ENCODE assay signal across 1 cellular context in the genomic region with DNA sequence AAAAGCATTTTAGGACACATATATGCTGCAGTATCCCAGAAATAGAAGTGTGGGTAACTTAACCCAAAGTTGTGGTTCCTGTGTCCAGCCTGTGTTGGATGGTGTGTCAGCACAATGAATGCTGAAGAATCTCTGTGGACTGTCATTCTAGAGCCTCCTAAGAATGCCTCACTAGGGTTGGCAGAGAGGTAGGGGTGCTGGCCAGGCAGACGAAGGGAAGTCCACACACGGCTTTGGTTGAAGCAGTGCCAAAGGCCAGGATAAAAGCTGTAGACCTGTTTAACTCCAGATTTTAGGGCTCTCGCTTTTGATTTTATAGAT.
TF ChIP-seq lines count a peak whose summit lies in the region.

No MANE protein-coding gene starts in this region.

TF ChIP-seq in WTC11, 78 proteins besides CTCF, POLR2A, EP300 and RAD21:
- TF ChIP-seq RORB (CRISPR knock-in tag; IDR thresholded peaks at IDR 0.05) (no peak), TP53 (CRISPR knock-in tag; IDR thresholded peaks at IDR 0.05) (no peak), NFE2L1 (CRISPR knock-in tag; IDR thresholded peaks at IDR 0.05) (no peak), SMAD3 (CRISPR knock-in tag; IDR thresholded peaks at IDR 0.05; ENCODE audit: borderline replicate concordance) (no peak), CREM (CRISPR knock-in tag; IDR thresholded peaks at IDR 0.05) (no peak), ZNF138 (CRISPR knock-in tag; conservative IDR thresholded peaks at IDR 0.05) (no peak), NR2C2 (CRISPR knock-in tag; IDR thresholded peaks at IDR 0.05) (no peak), RELA (CRISPR knock-in tag; IDR thresholded peaks at IDR 0.05; ENCODE audit: borderline replicate concordance) (no peak), MYBL2 (CRISPR knock-in tag; IDR thresholded peaks at IDR 0.05) (no peak), HMGA2 (CRISPR knock-in tag; IDR thresholded peaks at IDR 0.05) (no peak), NFYB (CRISPR knock-in tag; conservative IDR thresholded peaks at IDR 0.05; ENCODE audit: low read depth) (no peak), IRF2 (CRISPR knock-in tag; IDR thresholded peaks at IDR 0.05; ENCODE audit: borderline replicate concordance, low read depth) (no peak), NR3C1 (CRISPR knock-in tag; conservative IDR thresholded peaks at IDR 0.05; ENCODE audit: low read depth) (no peak), TEAD1 (CRISPR knock-in tag; IDR thresholded peaks at IDR 0.05) (no peak)
- TF ChIP-seq, protein P1, sequence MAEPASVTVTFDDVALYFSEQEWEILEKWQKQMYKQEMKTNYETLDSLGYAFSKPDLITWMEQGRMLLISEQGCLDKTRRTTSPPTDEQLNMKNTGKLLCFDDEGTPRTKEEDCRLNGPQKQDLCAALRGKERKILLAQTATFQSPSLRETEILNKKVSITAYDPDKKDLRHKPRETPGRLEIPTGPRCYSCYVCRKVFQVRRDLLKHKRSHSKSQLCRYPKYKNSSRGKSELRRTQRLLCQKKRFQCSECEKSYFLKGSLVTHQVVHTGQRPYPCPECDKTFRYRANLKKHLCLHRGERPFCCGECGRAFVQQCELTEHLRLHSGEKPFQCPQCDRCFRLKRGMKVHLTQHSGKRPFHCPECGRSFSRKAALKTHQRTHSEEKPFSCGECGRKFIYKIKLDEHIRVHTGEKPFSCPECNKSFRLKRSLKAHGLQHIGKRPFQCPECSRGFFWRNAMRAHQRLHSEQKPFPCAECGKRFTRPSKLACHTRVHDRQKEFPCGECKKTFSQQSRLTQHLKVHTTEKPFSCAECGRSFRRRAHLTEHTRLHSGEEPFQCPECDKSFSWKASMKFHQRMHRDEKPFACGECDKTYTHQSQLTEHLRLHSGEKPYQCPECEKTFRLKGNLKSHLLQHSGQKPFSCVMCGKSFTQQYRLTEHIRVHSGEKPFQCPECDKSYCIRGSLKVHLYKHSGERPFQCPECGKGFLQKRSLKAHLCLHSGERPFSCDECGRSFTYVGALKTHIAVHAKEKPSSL (CRISPR knock-in tag; conservative IDR thresholded peaks at IDR 0.05) = no peak
- TF ChIP-seq, protein P2, sequence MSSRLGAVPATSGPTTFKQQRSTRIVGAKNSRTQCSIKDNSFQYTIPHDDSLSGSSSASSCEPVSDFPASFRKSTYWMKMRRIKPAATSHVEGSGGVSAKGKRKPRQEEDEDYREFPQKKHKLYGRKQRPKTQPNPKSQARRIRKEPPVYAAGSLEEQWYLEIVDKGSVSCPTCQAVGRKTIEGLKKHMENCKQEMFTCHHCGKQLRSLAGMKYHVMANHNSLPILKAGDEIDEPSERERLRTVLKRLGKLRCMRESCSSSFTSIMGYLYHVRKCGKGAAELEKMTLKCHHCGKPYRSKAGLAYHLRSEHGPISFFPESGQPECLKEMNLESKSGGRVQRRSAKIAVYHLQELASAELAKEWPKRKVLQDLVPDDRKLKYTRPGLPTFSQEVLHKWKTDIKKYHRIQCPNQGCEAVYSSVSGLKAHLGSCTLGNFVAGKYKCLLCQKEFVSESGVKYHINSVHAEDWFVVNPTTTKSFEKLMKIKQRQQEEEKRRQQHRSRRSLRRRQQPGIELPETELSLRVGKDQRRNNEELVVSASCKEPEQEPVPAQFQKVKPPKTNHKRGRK (CRISPR knock-in tag; IDR thresholded peaks at IDR 0.05; ENCODE audit: borderline replicate concordance) = no peak
- TF ChIP-seq, protein P3, sequence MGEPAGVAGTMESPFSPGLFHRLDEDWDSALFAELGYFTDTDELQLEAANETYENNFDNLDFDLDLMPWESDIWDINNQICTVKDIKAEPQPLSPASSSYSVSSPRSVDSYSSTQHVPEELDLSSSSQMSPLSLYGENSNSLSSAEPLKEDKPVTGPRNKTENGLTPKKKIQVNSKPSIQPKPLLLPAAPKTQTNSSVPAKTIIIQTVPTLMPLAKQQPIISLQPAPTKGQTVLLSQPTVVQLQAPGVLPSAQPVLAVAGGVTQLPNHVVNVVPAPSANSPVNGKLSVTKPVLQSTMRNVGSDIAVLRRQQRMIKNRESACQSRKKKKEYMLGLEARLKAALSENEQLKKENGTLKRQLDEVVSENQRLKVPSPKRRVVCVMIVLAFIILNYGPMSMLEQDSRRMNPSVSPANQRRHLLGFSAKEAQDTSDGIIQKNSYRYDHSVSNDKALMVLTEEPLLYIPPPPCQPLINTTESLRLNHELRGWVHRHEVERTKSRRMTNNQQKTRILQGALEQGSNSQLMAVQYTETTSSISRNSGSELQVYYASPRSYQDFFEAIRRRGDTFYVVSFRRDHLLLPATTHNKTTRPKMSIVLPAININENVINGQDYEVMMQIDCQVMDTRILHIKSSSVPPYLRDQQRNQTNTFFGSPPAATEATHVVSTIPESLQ (CRISPR knock-in tag; IDR thresholded peaks at IDR 0.05) = no peak
- TF ChIP-seq, protein P4, sequence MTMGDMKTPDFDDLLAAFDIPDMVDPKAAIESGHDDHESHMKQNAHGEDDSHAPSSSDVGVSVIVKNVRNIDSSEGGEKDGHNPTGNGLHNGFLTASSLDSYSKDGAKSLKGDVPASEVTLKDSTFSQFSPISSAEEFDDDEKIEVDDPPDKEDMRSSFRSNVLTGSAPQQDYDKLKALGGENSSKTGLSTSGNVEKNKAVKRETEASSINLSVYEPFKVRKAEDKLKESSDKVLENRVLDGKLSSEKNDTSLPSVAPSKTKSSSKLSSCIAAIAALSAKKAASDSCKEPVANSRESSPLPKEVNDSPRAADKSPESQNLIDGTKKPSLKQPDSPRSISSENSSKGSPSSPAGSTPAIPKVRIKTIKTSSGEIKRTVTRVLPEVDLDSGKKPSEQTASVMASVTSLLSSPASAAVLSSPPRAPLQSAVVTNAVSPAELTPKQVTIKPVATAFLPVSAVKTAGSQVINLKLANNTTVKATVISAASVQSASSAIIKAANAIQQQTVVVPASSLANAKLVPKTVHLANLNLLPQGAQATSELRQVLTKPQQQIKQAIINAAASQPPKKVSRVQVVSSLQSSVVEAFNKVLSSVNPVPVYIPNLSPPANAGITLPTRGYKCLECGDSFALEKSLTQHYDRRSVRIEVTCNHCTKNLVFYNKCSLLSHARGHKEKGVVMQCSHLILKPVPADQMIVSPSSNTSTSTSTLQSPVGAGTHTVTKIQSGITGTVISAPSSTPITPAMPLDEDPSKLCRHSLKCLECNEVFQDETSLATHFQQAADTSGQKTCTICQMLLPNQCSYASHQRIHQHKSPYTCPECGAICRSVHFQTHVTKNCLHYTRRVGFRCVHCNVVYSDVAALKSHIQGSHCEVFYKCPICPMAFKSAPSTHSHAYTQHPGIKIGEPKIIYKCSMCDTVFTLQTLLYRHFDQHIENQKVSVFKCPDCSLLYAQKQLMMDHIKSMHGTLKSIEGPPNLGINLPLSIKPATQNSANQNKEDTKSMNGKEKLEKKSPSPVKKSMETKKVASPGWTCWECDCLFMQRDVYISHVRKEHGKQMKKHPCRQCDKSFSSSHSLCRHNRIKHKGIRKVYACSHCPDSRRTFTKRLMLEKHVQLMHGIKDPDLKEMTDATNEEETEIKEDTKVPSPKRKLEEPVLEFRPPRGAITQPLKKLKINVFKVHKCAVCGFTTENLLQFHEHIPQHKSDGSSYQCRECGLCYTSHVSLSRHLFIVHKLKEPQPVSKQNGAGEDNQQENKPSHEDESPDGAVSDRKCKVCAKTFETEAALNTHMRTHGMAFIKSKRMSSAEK (CRISPR knock-in tag; IDR thresholded peaks at IDR 0.05; ENCODE audit: borderline replicate concordance) = no peak
